Comparison of ENCODE assay signal across 8 cellular contexts in genomic region chr17:6831662-6832263, GRCh38. TPM values are rescaled to one million over a fixed set of nuclear protein-coding genes. Genes with fewer than 3 reads are reported as not detected.
DNase-seq lines count a peak whose midpoint lies in the region; ATAC-seq and TF ChIP-seq lines count a peak whose summit lies in the region.

TEKT1 (minus strand) TSS chr17:6831729; CDS start chr17:6830376, 1,353 bp downstream.

- peak; percentile 46 for ATAC-seq in GM18907 (IDR thresholded peaks at IDR 0.05; ENCODE audit: unreplicated experiment)
- ATAC-seq in HG02970 (IDR thresholded peaks at IDR 0.05; ENCODE audit: low FRiP score, unreplicated experiment), result no peak

- no peaks in the 10 kb centered on the region for H3K36me3 Mint-ChIP-seq in neural progenitor cell
- H3K36me3 Mint-ChIP-seq in stimulated activated naive CD8-positive, alpha-beta T cell treated with anti-CD3 and anti-CD28 coated beads, Interleukin-15, Interleukin-2, amounts not matched to agents 100 ng/mL and 50 ng/mL, for 24 hours (ENCODE audit: low read depth), result no peaks in the 10 kb centered on the region

- TF ChIP-seq CTCF in neural progenitor cell (IDR thresholded peaks at IDR 0.05), result no peak

- peak; percentile 67 for DNase-seq in NOMO-1 treated with DMSO at 0.1 percent for 48 hours (lab: John Stamatoyannopoulos, UW; ENCODE audit: unreplicated experiment)
- DNase-seq in activated naive CD4-positive, alpha-beta T cell treated with Interleukin-2 at 50 U/mL for 16 hours, result peak; percentile 67
- DNase-seq in germinal center (ENCODE audit: low spot score), result peak; percentile 77
- peak; percentile 97 for DNase-seq in neural progenitor cell (ENCODE audit: low spot score)
- DNase-seq in AML-193 (lab: John Stamatoyannopoulos, UW), result no peak

- H3K4me1 Mint-ChIP-seq in neural progenitor cell, result peaks cover 5% of the 10 kb centered on the region
- peaks cover 12% of the 10 kb centered on the region for H3K4me1 Mint-ChIP-seq in stimulated activated naive CD8-positive, alpha-beta T cell treated with anti-CD3 and anti-CD28 coated beads, Interleukin-15, Interleukin-2, amounts not matched to agents 100 ng/mL and 50 ng/mL, for 24 hours (ENCODE audit: low read depth)

- H3F3A ChIP-seq in neural progenitor cell (ENCODE audit: low read depth), result no peaks in the 10 kb centered on the region

- H3K36me3 ChIP-seq in neural progenitor cell, result no peaks in the 10 kb centered on the region

- H3K4me2 ChIP-seq in neural progenitor cell, result peak within 1 kb of the TSS; percentile 76

- H3K4me3 Mint-ChIP-seq in neural progenitor cell, result peak within 1 kb of the TSS; percentile 89
- peak within 1 kb of the TSS; percentile 73 for H3K4me3 Mint-ChIP-seq in stimulated activated naive CD8-positive, alpha-beta T cell treated with anti-CD3 and anti-CD28 coated beads, Interleukin-15, Interleukin-2, amounts not matched to agents 100 ng/mL and 50 ng/mL, for 24 hours

- H3K9me3 ChIP-seq in neural progenitor cell (ENCODE audit: low read depth), result no peaks in the 10 kb centered on the region

- H3K79me2 ChIP-seq in neural progenitor cell (ENCODE audit: low read depth), result no peaks in the 10 kb centered on the region

- H3K27ac ChIP-seq in neural progenitor cell, result no peak within 1 kb of the TSS

- no peaks in the 10 kb centered on the region for H3K4me1 ChIP-seq in neural progenitor cell

- no peaks in the 10 kb centered on the region for H3K9me3 Mint-ChIP-seq in neural progenitor cell
- H3K9me3 Mint-ChIP-seq in stimulated activated naive CD8-positive, alpha-beta T cell treated with anti-CD3 and anti-CD28 coated beads, Interleukin-15, Interleukin-2, amounts not matched to agents 100 ng/mL and 50 ng/mL, for 24 hours, result no peaks in the 10 kb centered on the region

- H3K27ac Mint-ChIP-seq in neural progenitor cell, result no peak within 1 kb of the TSS
- no peak within 1 kb of the TSS for H3K27ac Mint-ChIP-seq in stimulated activated naive CD8-positive, alpha-beta T cell treated with anti-CD3 and anti-CD28 coated beads, Interleukin-15, Interleukin-2, amounts not matched to agents 100 ng/mL and 50 ng/mL, for 24 hours

- peak within 1 kb of the TSS; percentile 46 for H3K4me3 ChIP-seq in neural progenitor cell

- no peaks in the 10 kb centered on the region for H4K20me1 ChIP-seq in neural progenitor cell (ENCODE audit: low read depth)

- H3K27me3 ChIP-seq in neural progenitor cell, result peaks cover 86% of the 10 kb centered on the region

- no peak within 1 kb of the TSS for H3K9ac ChIP-seq in neural progenitor cell

- H3K27me3 Mint-ChIP-seq in neural progenitor cell (ENCODE audit: insufficient read depth, low read depth), result peaks cover 10% of the 10 kb centered on the region
- peaks cover 57% of the 10 kb centered on the region for H3K27me3 Mint-ChIP-seq in stimulated activated naive CD8-positive, alpha-beta T cell treated with anti-CD3 and anti-CD28 coated beads, Interleukin-15, Interleukin-2, amounts not matched to agents 100 ng/mL and 50 ng/mL, for 24 hours

- H2AFZ ChIP-seq in neural progenitor cell (replicated peaks), result peak within 1 kb of the TSS; percentile 78

RNA-seq across cellular contexts. Expression of gene TEKT1, which starts in this region (rescaled TPM):
- total RNA-seq in neural progenitor cell (ENCODE audit: low replicate concordance), result not detected in 2 replicates

Comparison
In these comparisons a context has a peak if more than half of its experiments do, and no peak if none do; other contexts are left out.
1. Peak in DNase-seq, H3K4me3 ChIP-seq and H3K4me2 ChIP-seq in neural progenitor cell; RNA of the gene not detected or under 1 TPM.
2. DNase-seq: peak in NOMO-1 treated with DMSO at 0.1 percent for 48 hours (single experiment), activated naive CD4-positive, alpha-beta T cell treated with Interleukin-2 at 50 U/mL for 16 hours (single experiment) and germinal center (single experiment); none in AML-193 (0 of 2).